8 cellular contexts compared by ENCODE assay signal in the genomic region with DNA sequence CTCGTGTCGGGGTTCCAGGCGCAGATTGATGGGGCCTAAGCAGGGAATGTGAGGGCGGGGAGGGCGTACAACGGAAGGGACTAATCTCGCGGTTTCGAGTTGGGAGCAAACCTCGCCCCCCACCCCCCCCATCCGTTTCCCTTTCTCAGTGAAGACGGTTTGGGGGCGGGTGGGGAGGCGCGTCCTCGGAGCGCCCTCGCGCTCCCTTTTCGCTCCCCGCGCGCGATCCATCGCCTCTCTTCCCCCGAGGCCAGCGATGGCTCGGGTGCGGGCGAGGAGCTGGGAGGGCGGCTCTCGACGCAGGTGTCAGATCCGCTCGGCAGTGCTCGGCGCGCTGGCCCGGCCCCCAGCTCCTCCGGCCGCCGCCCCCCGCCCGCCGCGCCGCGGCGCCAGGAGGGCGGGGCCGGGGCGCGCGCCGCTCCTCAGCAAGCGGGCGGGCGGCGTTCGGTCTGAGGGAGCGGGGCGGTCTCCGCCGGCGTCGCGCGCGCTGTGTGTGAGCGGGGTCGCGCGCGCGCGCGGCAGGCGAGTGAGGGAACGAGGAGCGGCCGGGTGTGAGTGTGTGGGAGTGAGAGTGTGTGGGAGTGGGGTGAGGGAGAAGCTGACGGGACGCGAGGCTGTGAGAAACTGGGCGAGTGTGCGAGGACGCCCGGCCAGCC. TPM values are rescaled to one million over a fixed set of nuclear protein-coding genes. Genes with fewer than 3 reads are reported as not detected.
DNase-seq lines count a peak whose midpoint lies in the region; ATAC-seq and TF ChIP-seq lines count a peak whose summit lies in the region.

A gene with protein sequence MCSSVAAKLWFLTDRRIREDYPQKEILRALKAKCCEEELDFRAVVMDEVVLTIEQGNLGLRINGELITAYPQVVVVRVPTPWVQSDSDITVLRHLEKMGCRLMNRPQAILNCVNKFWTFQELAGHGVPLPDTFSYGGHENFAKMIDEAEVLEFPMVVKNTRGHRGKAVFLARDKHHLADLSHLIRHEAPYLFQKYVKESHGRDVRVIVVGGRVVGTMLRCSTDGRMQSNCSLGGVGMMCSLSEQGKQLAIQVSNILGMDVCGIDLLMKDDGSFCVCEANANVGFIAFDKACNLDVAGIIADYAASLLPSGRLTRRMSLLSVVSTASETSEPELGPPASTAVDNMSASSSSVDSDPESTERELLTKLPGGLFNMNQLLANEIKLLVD (plus strand): TSS at position 516 of the 656 bp plus-strand sequence. CDS start 15,876 bp downstream, outside the sequence.

- peaks cover 0 to 22% (median 2%) of the 10 kb centered on the region in 4 donors for H3K4me1 ChIP-seq in Peyer's patch

- no peaks in the 10 kb centered on the region for H3K9me3 ChIP-seq in Peyer's patch

- H3K4me3 ChIP-seq in Peyer's patch (peak within 1 kb of the TSS; percentile 58 to 99 (median 96)), fibroblast of villous mesenchyme (ENCODE audit: low read depth, low read length) (peak within 1 kb of the TSS; percentile 90)

- DNase-seq in COLO668 (lab: John Stamatoyannopoulos, UW; ENCODE audit: unreplicated experiment), result peak; percentile 77
- peak; percentile 71 for DNase-seq in HuH-7.5 (ENCODE audit: low spot score)
- DNase-seq in Peyer's patch, result peak; percentile 81 to 92 (median 81)
- DNase-seq in activated effector memory CD4-positive, alpha-beta T cell treated with anti-CD3 and anti-CD28 coated beads, Interleukin-2, amount 50 U/mL, for 16 hours, result peak; percentile 92
- peak; percentile 64 for DNase-seq in fibroblast of villous mesenchyme (ENCODE audit: low read depth)
- DNase-seq in nephron progenitor cell, result peak; percentile 89
- peak; percentile 73 for DNase-seq in stimulated activated naive CD4-positive, alpha-beta T cell treated with Interleukin-2 at 50 U/mL for 16 hours (lab: John Stamatoyannopoulos, UW)

- H3K27me3 ChIP-seq in Peyer's patch, result no peaks in the 10 kb centered on the region

- peak within 1 kb of the TSS; percentile 99 for H3K27ac Mint-ChIP-seq in nephron progenitor cell

- TF ChIP-seq CTCF in Peyer's patch (IDR thresholded peaks at IDR 0.05) (no peak), fibroblast of villous mesenchyme (IDR thresholded peaks at IDR 0.05; ENCODE audit: insufficient read depth, low read depth, low read length) (no peak), nephron progenitor cell (IDR thresholded peaks at IDR 0.05) (no peak)

- H3K27me3 Mint-ChIP-seq in nephron progenitor cell (ENCODE audit: low read depth, poor library complexity), result no peaks in the 10 kb centered on the region

- H3K36me3 ChIP-seq in Peyer's patch, result no peaks in the 10 kb centered on the region

- H3K4me3 Mint-ChIP-seq in nephron progenitor cell, result peak within 1 kb of the TSS; percentile 88

- H3K9me3 Mint-ChIP-seq in nephron progenitor cell, result no peaks in the 10 kb centered on the region

- peak; percentile 38 to 63 for TF ChIP-seq POLR2A in Peyer's patch (IDR thresholded peaks at IDR 0.05)

- H3K36me3 Mint-ChIP-seq in nephron progenitor cell (ENCODE audit: low read depth), result peaks cover 13% of the 10 kb centered on the region

- peak within 1 kb of the TSS; percentile 87 to 94 (median 92) for H3K27ac ChIP-seq in Peyer's patch

- H3K4me1 Mint-ChIP-seq in nephron progenitor cell, result peaks cover 61% of the 10 kb centered on the region

- peak; percentile 88 for ATAC-seq in GM21390 (IDR thresholded peaks at IDR 0.05; ENCODE audit: unreplicated experiment)

RNA-seq across cellular contexts. Expression of the gene that starts here (rescaled TPM):
- total RNA-seq in Peyer's patch (10 to 100 TPM; 27.0 to 89.1 (median 37.0) TPM), fibroblast of villous mesenchyme (15.1 TPM in 2 replicates)

Comparison
In these comparisons a context has a peak if more than half of its experiments do, and no peak if none do; other contexts are left out.
1. Peak in every context shown above with its lines: DNase-seq, ATAC-seq, H3K4me3 ChIP-seq and H3K27ac ChIP-seq.